24 cellular contexts compared by ENCODE assay signal in the genomic region with DNA sequence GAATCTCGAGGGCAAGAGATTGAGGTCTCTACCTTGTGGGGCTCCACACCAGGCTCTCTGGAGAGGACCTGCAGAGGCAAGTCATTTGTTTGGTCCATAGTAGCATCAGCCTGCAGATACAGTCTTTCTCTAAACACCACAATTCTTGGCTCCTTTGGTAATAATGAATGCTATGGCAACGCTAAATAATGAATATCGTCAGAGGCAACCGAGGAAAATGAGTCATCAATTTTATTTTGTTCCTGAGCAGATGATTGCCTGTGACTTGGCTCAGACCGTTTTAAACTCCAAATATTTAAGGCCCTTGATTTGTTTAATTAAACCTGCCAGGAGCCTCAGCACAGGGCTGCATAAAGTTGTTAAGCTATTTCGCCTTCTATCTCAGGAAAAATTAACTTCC.
"Had no signal": no experiment of that assay in that cellular context is flagged by ENCODE, and none has a peak within 500 bp of the region (broad histone marks: within the 10 kb centered on the region; RNA-seq: fewer than 3 reads in every experiment).

No MANE protein-coding gene starts in this region.

- ATAC-seq: activated naive CD4-positive, alpha-beta T cell treated with anti-CD3 and anti-CD28 coated beads, Interleukin-2, amount 50 U/mL, for 72 hours; body of pancreas; left lobe of liver; right lobe of liver; stimulated activated naive CD8-positive, alpha-beta T cell treated with anti-CD3 and anti-CD28 coated beads, Interleukin-15, amount 100 ng/mL, for 72 hours; T-helper 17 cell had no signal

- H3K27me3 ChIP-seq: adrenal gland, body of pancreas, esophagus muscularis mucosa, right lobe of liver, upper lobe of left lung had no signal

- H3K9ac ChIP-seq: parathyroid adenoma had no signal

- H3K36me3 ChIP-seq: adrenal gland, esophagus muscularis mucosa, right lobe of liver, upper lobe of left lung, WERI-Rb-1 had no signal

- H3K4me1 ChIP-seq: adrenal gland, body of pancreas, parathyroid adenoma, right lobe of liver, upper lobe of left lung had no signal

- H3K36me3 Mint-ChIP-seq: mesothelial cell of epicardium had no signal

- DNase-seq: activated CD4-positive, alpha-beta T cell treated with anti-CD3 and anti-CD28 coated beads for 1 hour; activated CD4-positive, alpha-beta T cell treated with anti-CD3 and anti-CD28 coated beads, Interleukin-2, amount 50 U/mL, for 4 hours; activated gamma-delta T cell treated with Interleukin-2 at 50 U/mL for 16 hours; adrenal gland; body of pancreas; dermis blood vessel endothelial cell; effector memory CD4-positive, alpha-beta T cell; hypothalamus; right lobe of liver; small intestine; stimulated activated CD4-positive, alpha-beta T cell treated with anti-CD3 and anti-CD28 coated beads, Interleukin-15, amount 100 ng/mL, for 24 hours; stimulated activated CD4-positive, alpha-beta T cell treated with anti-CD3 and anti-CD28 coated beads, Interleukin-2, amount 100 ng/mL, for 48 hours; stimulated activated naive CD8-positive, alpha-beta T cell treated with anti-CD3 and anti-CD28 coated beads, Interleukin-15, amount 100 ng/mL, for 72 hours; T-helper 17 cell; upper lobe of left lung; WERI-Rb-1 had no signal

- H3K4me3 ChIP-seq: adrenal gland, body of pancreas, esophagus muscularis mucosa, lung, right lobe of liver, upper lobe of left lung had no signal

- H3K27ac Mint-ChIP-seq: activated naive CD4-positive, alpha-beta T cell treated with anti-CD3 and anti-CD28 coated beads, Interleukin-2, amount 50 U/mL, for 72 hours; activated T-helper 1 cell treated with anti-CD3 and anti-CD28 coated beads, Interleukin-12 subunit alpha, Interleukin-12 subunit beta, Interleukin-2, Interleukin-4 antibody, amounts not matched to agents 30 ng/mL and 10 ng/mL and 1 ng/mL, durations not matched to agents 14 hours and 24 hours and 36 hours; mesothelial cell of epicardium; nephron; stimulated activated naive CD8-positive, alpha-beta T cell treated with anti-CD3 and anti-CD28 coated beads, Interleukin-15, amount 100 ng/mL, for 72 hours; T-helper 17 cell had no signal

- H2AFZ ChIP-seq: parathyroid adenoma had no signal

- H3K4me3 Mint-ChIP-seq: activated T-helper 1 cell treated with anti-CD3 and anti-CD28 coated beads, Interleukin-12 subunit alpha, Interleukin-12 subunit beta, Interleukin-2, Interleukin-4 antibody, amounts not matched to agents 30 ng/mL and 10 ng/mL and 1 ng/mL, durations not matched to agents 14 hours and 24 hours and 36 hours; mesothelial cell of epicardium; nephron; stimulated activated naive CD8-positive, alpha-beta T cell treated with anti-CD3 and anti-CD28 coated beads, Interleukin-15, amount 100 ng/mL, for 72 hours; T-helper 17 cell had no signal

- H3K27ac ChIP-seq: adrenal gland, body of pancreas, parathyroid adenoma, right lobe of liver, upper lobe of left lung, WERI-Rb-1 had no signal

- H3K4me1 Mint-ChIP-seq: mesothelial cell of epicardium; nephron; stimulated activated naive CD8-positive, alpha-beta T cell treated with anti-CD3 and anti-CD28 coated beads, Interleukin-15, amount 100 ng/mL, for 72 hours; T-helper 17 cell had no signal

- H3K9me3 ChIP-seq: adrenal gland, esophagus muscularis mucosa, right lobe of liver had no signal

- H3K79me2 ChIP-seq: parathyroid adenoma had no signal
